1 cellular context compared by ENCODE assay signal in the genomic region with DNA sequence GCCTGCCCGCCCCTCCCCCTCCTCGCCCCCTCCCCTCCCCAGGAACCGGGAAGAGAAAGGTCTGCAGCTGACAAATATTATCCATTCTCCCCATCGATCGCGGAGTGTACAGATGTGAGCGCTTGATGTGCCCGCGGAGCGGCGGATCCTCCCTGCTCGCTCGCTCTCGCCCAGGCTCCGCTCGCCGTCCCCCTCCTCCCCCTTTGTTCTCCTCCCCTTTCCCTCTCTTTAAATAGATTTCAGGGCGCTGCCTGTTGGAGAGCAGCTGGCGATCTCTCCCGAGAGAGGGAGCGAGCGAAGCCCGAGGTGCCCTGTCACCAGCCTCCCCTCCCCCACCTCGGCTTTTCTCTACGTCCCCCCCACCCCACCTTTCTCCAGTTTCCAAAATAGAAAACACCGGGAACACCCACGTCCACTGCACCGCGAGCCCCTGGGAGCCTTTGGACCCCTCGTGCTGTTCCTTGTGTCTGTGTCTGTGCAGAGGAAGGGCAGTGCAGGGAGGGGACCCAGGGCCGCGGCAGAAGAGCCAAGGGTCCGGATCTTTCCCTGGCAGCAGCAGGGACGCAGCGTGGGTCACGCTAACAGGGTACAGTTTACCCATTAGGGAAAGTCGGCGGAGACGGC.
TF ChIP-seq lines count a peak whose summit lies in the region.

No MANE protein-coding gene starts in this region.

TF ChIP-seq in GM12878, 131 proteins besides CTCF, POLR2A, EP300 and RAD21:
- TF ChIP-seq SIN3A (IDR thresholded peaks at IDR 0.05; ENCODE audit: low read depth, low read length): no peak
- TF ChIP-seq MXI1 (IDR thresholded peaks at IDR 0.05; ENCODE audit: low read depth, low read length): no peak
- no peak for TF ChIP-seq YBX1 (IDR thresholded peaks at IDR 0.05)
- no peak for TF ChIP-seq POLR2AphosphoS5 (IDR thresholded peaks at IDR 0.05; ENCODE audit: low read length)
